Comparison of ENCODE assay signal across 25 cellular contexts in genomic region chr1:100862591-100862990, GRCh38. TPM values are rescaled to one million over a fixed set of nuclear protein-coding genes. Genes with fewer than 3 reads are reported as not detected.
DNase-seq lines count a peak whose midpoint lies in the region; ATAC-seq, FAIRE-seq and TF ChIP-seq lines count a peak whose summit lies in the region.
"Had no signal": no experiment of that assay in that cellular context is flagged by ENCODE, and none has a peak within 500 bp of the region (broad histone marks: within the 10 kb centered on the region; RNA-seq: fewer than 3 reads in every experiment).

No MANE protein-coding gene starts in this region.

- no peak overlapping the region for H3K27ac Mint-ChIP-seq in activated T-cell treated with anti-CD3 and anti-CD28 coated beads, Interleukin-2, amount 50 U/mL, for 72 hours
- H3K27ac Mint-ChIP-seq: effector memory CD8-positive, alpha-beta T cell had no signal

- no peak overlapping the region for H3K4me3 ChIP-seq in endothelial cell of umbilical vein (replicated peaks in 1 of 3; ENCODE audit: insufficient read depth in 1 of 3, low read depth in 1 of 3, low read length in 3 of 3)
- H3K4me3 ChIP-seq in small intestine (ENCODE audit: low read depth in 1 of 2, low read length in 2 of 2): no peak overlapping the region
- H3K4me3 ChIP-seq: BLaER1, heart right ventricle, MG63, psoas muscle, tibial artery had no signal

- no peak overlapping the region for H3K4me3 Mint-ChIP-seq in activated T-cell treated with anti-CD3 and anti-CD28 coated beads, Interleukin-2, amount 50 U/mL, for 72 hours
- H3K4me3 Mint-ChIP-seq: central memory CD8-positive, alpha-beta T cell; effector memory CD8-positive, alpha-beta T cell had no signal

- H3K4me1 ChIP-seq in endothelial cell of umbilical vein (ENCODE audit: control insufficient read depth, extremely low read depth, insufficient read depth, low read length) (peaks cover 19% of the 10 kb centered on the region), small intestine (ENCODE audit: control insufficient read depth in 2 of 2, insufficient read depth in 1 of 2, low read depth in 1 of 2, low read length in 1 of 2) (no peaks in the 10 kb centered on the region)
- H3K4me1 ChIP-seq: BLaER1, psoas muscle had no signal

- H3K36me3 Mint-ChIP-seq in activated T-cell treated with anti-CD3 and anti-CD28 coated beads, Interleukin-2, amount 50 U/mL, for 72 hours (ENCODE audit: insufficient read depth in 2 of 2): no peaks in the 10 kb centered on the region

- no peaks in the 10 kb centered on the region for H3K9me1 ChIP-seq in endothelial cell of umbilical vein (replicated peaks; ENCODE audit: control insufficient read depth, extremely low read depth, insufficient read depth, low read length)

- H3K79me2 ChIP-seq in endothelial cell of umbilical vein (ENCODE audit: control insufficient read depth, insufficient read depth, low read length): no peaks in the 10 kb centered on the region

- no peaks in the 10 kb centered on the region for H3K9me3 ChIP-seq in endothelial cell of umbilical vein (replicated peaks; ENCODE audit: control insufficient read depth, insufficient read depth, low read length)
- no peaks in the 10 kb centered on the region for H3K9me3 ChIP-seq in small intestine (ENCODE audit: control insufficient read depth, low read depth)
- H3K9me3 ChIP-seq: BLaER1, heart right ventricle, MG63, psoas muscle, tibial artery had no signal

- ATAC-seq in activated T-cell treated with anti-CD3 and anti-CD28 coated beads, Interleukin-2, amount 50 U/mL, for 72 hours (replicated peaks in 1 of 2): no peak
- ATAC-seq: effector memory CD8-positive, alpha-beta T cell; heart right ventricle; left ventricle myocardium superior; psoas muscle; stimulated activated naive CD8-positive, alpha-beta T cell treated with anti-CD3 and anti-CD28 coated beads, Interleukin-15, Interleukin-2, amounts not matched to agents 100 U/mL and 50 U/mL, for 24 hours had no signal

- H3K9me3 Mint-ChIP-seq in activated T-cell treated with anti-CD3 and anti-CD28 coated beads, Interleukin-2, amount 50 U/mL, for 72 hours: no peaks in the 10 kb centered on the region
- H3K9me3 Mint-ChIP-seq: central memory CD8-positive, alpha-beta T cell; effector memory CD8-positive, alpha-beta T cell had no signal

- intact Hi-C loops in endothelial cell of umbilical vein (cut with micrococcal nuclease): loop anchor here (10.0 kb wide), 2 partner anchors 158 to 568 kb away; no protein-coding TSS in a partner anchor

- no peak for TF ChIP-seq POLR2A in endothelial cell of umbilical vein (IDR thresholded peaks at IDR 0.05; ENCODE audit: low read depth, low read length)

- CTCF ChIA-PET in endothelial cell of umbilical vein (lab: Charles Lee): interaction anchor here (1.0 to 9.8 kb wide), 6 partner anchors 26 to 404 kb away, joined by 3 to 261 read pairs (median 6); no protein-coding TSS in a partner anchor

- peak overlapping the region; percentile 51 for H2AFZ ChIP-seq in endothelial cell of umbilical vein (ENCODE audit: low read depth, low read length)

- no peaks in the 10 kb centered on the region for H3K27me3 Mint-ChIP-seq in activated T-cell treated with anti-CD3 and anti-CD28 coated beads, Interleukin-2, amount 50 U/mL, for 72 hours (ENCODE audit: low read depth)
- H3K27me3 Mint-ChIP-seq: central memory CD8-positive, alpha-beta T cell; effector memory CD8-positive, alpha-beta T cell had no signal

- POLR2A ChIA-PET in endothelial cell of umbilical vein (lab: Charles Lee): no interaction called here

- TF ChIP-seq CTCF in endothelial cell of umbilical vein (IDR thresholded peaks at IDR 0.05; ENCODE audit: extremely low read depth in 1 of 2, insufficient read depth in 1 of 2, low read depth in 1 of 2, low read length in 2 of 2): no peak

- H3K4me1 Mint-ChIP-seq in activated T-cell treated with anti-CD3 and anti-CD28 coated beads, Interleukin-2, amount 50 U/mL, for 72 hours (ENCODE audit: low read depth): no peaks in the 10 kb centered on the region
- H3K4me1 Mint-ChIP-seq: central memory CD8-positive, alpha-beta T cell had no signal

- no peak overlapping the region for H3K9ac ChIP-seq in endothelial cell of umbilical vein (replicated peaks; ENCODE audit: extremely low read depth, insufficient read depth, low read length)
- H3K9ac ChIP-seq: BLaER1 had no signal

- no peak overlapping the region for H3K4me2 ChIP-seq in endothelial cell of umbilical vein (ENCODE audit: insufficient read depth, low read length)
- H3K4me2 ChIP-seq: BLaER1 had no signal

- H3K36me3 ChIP-seq in endothelial cell of umbilical vein (ENCODE audit: control insufficient read depth in 2 of 2, extremely low read depth in 1 of 2, insufficient read depth in 2 of 2, low read length in 2 of 2): no peaks in the 10 kb centered on the region
- no peaks in the 10 kb centered on the region for H3K36me3 ChIP-seq in small intestine (ENCODE audit: control insufficient read depth in 2 of 2, insufficient read depth in 2 of 2, low read length in 2 of 2)
- H3K36me3 ChIP-seq: BLaER1, heart right ventricle, MG63, tibial artery had no signal

- DNase-seq in Daoy (ENCODE audit: low read depth) (peak; percentile 43), M059J (ENCODE audit: low read depth) (peak; percentile 77), endothelial cell of umbilical vein (ENCODE audit: low read depth, low spot score) (peak; percentile 66), renal cortical epithelial cell (ENCODE audit: low read depth) (peak; percentile 55), small intestine (no peak), caudate nucleus (lab: John Stamatoyannopoulos, UW) (no peak)
- DNase-seq in activated T-cell treated with anti-CD3 and anti-CD28 coated beads, Interleukin-2, amount 50 U/mL, for 72 hours: no peak
- DNase-seq: activated CD4-positive, alpha-beta T cell treated with anti-CD3 and anti-CD28 coated beads, Interleukin-2, amount 50 U/mL, for 1 hour; activated CD8-positive, alpha-beta memory T cell treated with anti-CD3 and anti-CD28 coated beads, Interleukin-2, amount 50 U/mL, for 4 hours; activated effector memory CD4-positive, alpha-beta T cell treated with anti-CD3 and anti-CD28 coated beads, Interleukin-2, amount 50 U/mL, for 16 hours; effector memory CD8-positive, alpha-beta T cell; heart right ventricle; left ventricle myocardium superior; MG63; NCI-H146; NCI-H2171; NCI-H69; psoas muscle; Right ventricle myocardium superior; stimulated activated CD4-positive, alpha-beta T cell treated with anti-CD3 and anti-CD28 coated beads, Interleukin-4, amount 100 ng/mL, for 1 hour; stimulated activated naive CD8-positive, alpha-beta T cell treated with anti-CD3 and anti-CD28 coated beads, Interleukin-15, Interleukin-2, amounts not matched to agents 100 U/mL and 50 U/mL, for 24 hours; T-helper 1 cell; tibial artery had no signal

- FAIRE-seq in endothelial cell of umbilical vein (lab: Jason Lieb, UNC) (no peak), small intestine (lab: Jason Lieb, UNC) (no peak)

- WGBS in small intestine, 3 donors: 82 to 88% (median 83%) methylated on average over 2 of the region's 2 CpGs

- H3K27ac ChIP-seq in endothelial cell of umbilical vein (ENCODE audit: insufficient read depth, low read depth, low read length) (no peak overlapping the region), small intestine (ENCODE audit: low read depth in 1 of 2, low read length in 1 of 2) (no peak overlapping the region), caudate nucleus (ENCODE audit: low read depth, low read length) (no peak overlapping the region)
- H3K27ac ChIP-seq: BLaER1, heart right ventricle, psoas muscle, tibial artery had no signal

- dilution Hi-C loops in endothelial cell of umbilical vein (cut with MboI; ENCODE audit: extremely low pct_ligation_motif_present, low sequenced_read_pairs): loop anchor here (25.0 kb wide), 1 partner anchor 250 kb away; no protein-coding TSS in a partner anchor

- no TSS peak for BruUV-seq in endothelial cell of umbilical vein (replicated peaks; lab: Mats Ljungman, UMichigan)

- H3K27me3 ChIP-seq in endothelial cell of umbilical vein (ENCODE audit: control insufficient read depth in 2 of 2, insufficient read depth in 2 of 2, low read length in 2 of 2) (no peaks in the 10 kb centered on the region), small intestine (ENCODE audit: control insufficient read depth in 2 of 2, insufficient read depth in 2 of 2, low read length in 2 of 2) (no peaks in the 10 kb centered on the region)
- H3K27me3 ChIP-seq: BLaER1, MG63, tibial artery had no signal

- no peaks in the 10 kb centered on the region for H4K20me1 ChIP-seq in endothelial cell of umbilical vein (replicated peaks; ENCODE audit: control insufficient read depth, extremely low read depth, insufficient read depth, low read length)
- H4K20me1 ChIP-seq: BLaER1 had no signal

RNA-seq across cellular contexts. Expression of gene EXTL2, which starts 32.1 kb away (rescaled TPM):
- 26.3 and 29.3 TPM in 2 replicates for total RNA-seq in Daoy (2014; rRNA removed; shearing (Covaris generic))
- 23.1 and 24.4 TPM in 2 replicates for total RNA-seq in M059J (2014; rRNA removed; shearing (Covaris generic))
- total RNA-seq in endothelial cell of umbilical vein (29.2 and 30.7 TPM in 2 replicates), renal cortical epithelial cell (8.0 and 9.1 TPM in 2 replicates)
- polyA plus RNA-seq in endothelial cell of umbilical vein (14.4 and 19.4 TPM in 2 replicates), small intestine (1 to 10 TPM; 1.3 to 5.2 (median 1.9) TPM)
- 16.4 and 19.2 TPM in 2 replicates for polyA plus RNA-seq in endothelial cell of umbilical vein (2011; cell fraction: cytosol; rRNA removed)
- polyA plus RNA-seq in endothelial cell of umbilical vein (2011; cell fraction: nucleus; rRNA removed): 40.5 and 50.8 TPM in 2 replicates
- 34.9 and 46.0 TPM in 2 replicates for polyA plus RNA-seq in endothelial cell of umbilical vein (2012)
- polyA minus RNA-seq in endothelial cell of umbilical vein: 17.4 and 18.8 TPM in 2 replicates
- 5.3 TPM for polyA minus RNA-seq in endothelial cell of umbilical vein (2011; cell fraction: cytosol; rRNA and poly(A)+ RNA removed)
- polyA minus RNA-seq in endothelial cell of umbilical vein (2011; cell fraction: nucleus; rRNA and poly(A)+ RNA removed): 28.3 and 41.5 TPM in 2 replicates
- 1 to 10 TPM; 4.0 to 4.9 TPM for total RNA-seq in activated T-cell treated with anti-CD3 and anti-CD28 coated beads, Interleukin-2, amount 50 U/mL, for 72 hours

RNA-seq across cellular contexts. Expression of gene SLC30A7, which starts 33.3 kb away (rescaled TPM):
- total RNA-seq in Daoy (2014; rRNA removed; shearing (Covaris generic)): 69.5 and 70.4 TPM in 2 replicates
- total RNA-seq in M059J (2014; rRNA removed; shearing (Covaris generic)): 47.4 and 66.6 TPM in 2 replicates
- total RNA-seq in endothelial cell of umbilical vein: 38.6 and 39.0 TPM in 2 replicates
- polyA plus RNA-seq in endothelial cell of umbilical vein: 7.6 and 9.3 TPM in 2 replicates
- 6.3 and 7.2 TPM in 2 replicates for polyA plus RNA-seq in endothelial cell of umbilical vein (2011; cell fraction: cytosol; rRNA removed)
- 18.4 and 22.3 TPM in 2 replicates for polyA plus RNA-seq in endothelial cell of umbilical vein (2011; cell fraction: nucleus; rRNA removed)
- polyA plus RNA-seq in endothelial cell of umbilical vein (2012): 11.0 and 15.6 TPM in 2 replicates
- polyA minus RNA-seq in endothelial cell of umbilical vein: 50.4 and 51.9 TPM in 2 replicates
- polyA minus RNA-seq in endothelial cell of umbilical vein (2011; cell fraction: cytosol; rRNA and poly(A)+ RNA removed): 12.3 TPM
- polyA minus RNA-seq in endothelial cell of umbilical vein (2011; cell fraction: nucleus; rRNA and poly(A)+ RNA removed): 25.1 and 40.1 TPM in 2 replicates
- total RNA-seq in renal cortical epithelial cell: 38.0 and 41.0 TPM in 2 replicates
- 1 to 10 TPM; 2.0 to 5.9 (median 2.2) TPM for polyA plus RNA-seq in small intestine
- total RNA-seq in activated T-cell treated with anti-CD3 and anti-CD28 coated beads, Interleukin-2, amount 50 U/mL, for 72 hours: 10 to 100 TPM; 39.3 to 48.7 TPM

Comparison
In these comparisons a context has a peak if more than half of its experiments do, and no peak if none do; other contexts are left out.
1. DNase-seq: peak in Daoy (single experiment), M059J (single experiment), endothelial cell of umbilical vein (single experiment) and renal cortical epithelial cell (single experiment); none in small intestine (single experiment), caudate nucleus (0 of 61) and activated T-cell treated with anti-CD3 and anti-CD28 coated beads, Interleukin-2, amount 50 U/mL, for 72 hours (0 of 2).